23 cellular contexts compared by ENCODE assay signal in genomic region chr3:38224357-38224756, GRCh38. TPM values are rescaled to one million over a fixed set of nuclear protein-coding genes. Genes with fewer than 3 reads are reported as not detected.
"Had no signal": no experiment of that assay in that cellular context is flagged by ENCODE, and none has a peak within 500 bp of the region (broad histone marks: within the 10 kb centered on the region; RNA-seq: fewer than 3 reads in every experiment).

No MANE protein-coding gene starts in this region.

- H2AFZ ChIP-seq: neural progenitor cell had no signal

- H3K27me3 ChIP-seq: gastrocnemius medialis, heart right ventricle, neural progenitor cell, ovary, right atrium auricular region, stomach, transverse colon had no signal

- H3K9me3 ChIP-seq: gastrocnemius medialis, heart right ventricle, left ventricle myocardium inferior, ovary, right atrium auricular region, stomach, thoracic aorta, transverse colon had no signal

- H3K9ac ChIP-seq: neural progenitor cell had no signal

- H3K27ac ChIP-seq: gastrocnemius medialis, heart right ventricle, left ventricle myocardium inferior, neural progenitor cell, ovary, right atrium auricular region, stomach, thoracic aorta, transverse colon had no signal

- DNase-seq: dermis blood vessel endothelial cell; gastrocnemius medialis; heart right ventricle; hypothalamus; kidney; left cardiac atrium; left ventricle myocardium inferior; mesenchymal stem cell; midbrain; nucleus accumbens; ovary; small intestine; stimulated activated CD4-positive, alpha-beta T cell treated with anti-CD3 and anti-CD28 coated beads, Interleukin-12 subunit alpha, Interleukin-12 subunit beta, amount 100 ng/mL, for 4 hours; stimulated activated naive CD4-positive, alpha-beta T cell; stomach; substantia nigra; transverse colon had no signal

- ATAC-seq: gastrocnemius medialis; heart right ventricle; left cardiac atrium; natural killer cell treated with Interleukin-12 subunit alpha and Interleukin-12 subunit beta and Interleukin-15 and Interleukin-18, amount 100 ng/mL, for 72 hours had no signal

- H3K4me3 ChIP-seq: gastrocnemius medialis, heart right ventricle, left ventricle myocardium inferior, lung, neural progenitor cell, ovary, right atrium auricular region, stomach, thoracic aorta, transverse colon had no signal

- H3K4me2 ChIP-seq: neural progenitor cell had no signal

- H3K4me1 ChIP-seq: gastrocnemius medialis, neural progenitor cell, right atrium auricular region, transverse colon had no signal

- H3K36me3 ChIP-seq: ovary had no signal

RNA-seq across cellular contexts. Expression of gene SLC22A13, which starts 41.3 kb away (rescaled TPM):
- total RNA-seq: left ventricle myocardium inferior, right atrium auricular region had no signal

RNA-seq across cellular contexts. Expression of gene SLC22A14, which starts 57.7 kb away (rescaled TPM):
- total RNA-seq: endothelial cell of umbilical vein, left ventricle myocardium inferior, lung, right atrium auricular region, stomach had no signal
